Comparison of ENCODE assay signal across 1 cellular context in the genomic region with DNA sequence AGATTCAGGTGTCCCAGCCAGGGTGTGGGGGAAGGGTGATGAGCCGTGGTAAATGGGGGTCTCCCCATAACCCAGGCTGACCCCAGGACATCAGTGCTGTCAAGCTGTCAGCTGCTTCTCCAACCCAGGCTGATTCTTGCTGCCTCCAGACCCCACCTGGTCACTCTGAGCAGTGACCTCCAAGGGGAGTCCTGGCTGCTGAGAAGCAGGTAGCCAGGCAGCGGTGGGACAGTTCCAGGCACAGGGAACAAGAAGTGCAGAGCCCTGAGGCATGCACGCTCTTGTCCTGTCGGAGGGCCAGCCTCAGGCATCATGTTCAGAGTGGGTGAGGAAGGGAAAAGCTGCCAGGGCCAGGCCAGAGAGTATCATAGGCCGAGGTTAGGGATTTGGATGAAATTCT.
A peak's percentile ranks its signal among the peaks of the same experiment; 100 is the strongest.
TF ChIP-seq lines count a peak whose summit lies in the region.

No MANE protein-coding gene starts in this region.

TF ChIP-seq in K562, 482 proteins besides CTCF, POLR2A, EP300 and RAD21:
- TF ChIP-seq KDM5B (IDR thresholded peaks at IDR 0.05; ENCODE audit: insufficient replicate concordance, low read depth, low read length), result peak; percentile 4
- TF ChIP-seq, protein P1, sequence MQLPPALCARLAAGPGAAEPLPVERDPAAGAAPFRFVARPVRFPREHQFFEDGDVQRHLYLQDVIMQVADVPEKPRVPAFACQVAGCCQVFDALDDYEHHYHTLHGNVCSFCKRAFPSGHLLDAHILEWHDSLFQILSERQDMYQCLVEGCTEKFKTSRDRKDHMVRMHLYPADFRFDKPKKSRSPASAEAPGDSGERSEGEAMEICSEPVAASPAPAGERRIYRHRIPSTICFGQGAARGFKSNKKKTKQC (CRISPR knock-in tag; IDR thresholded peaks at IDR 0.05), result 0 out of 2 replicates have a peak, but pooled peaks have one; percentile 58
- TF ChIP-seq SMARCE1 (IDR thresholded peaks at IDR 0.05), result no peak
- no peak for TF ChIP-seq TEAD1 (CRISPR knock-in tag; IDR thresholded peaks at IDR 0.05)
- TF ChIP-seq CBFA2T3 (IDR thresholded peaks at IDR 0.05), result no peak
TF ChIP-seq in K562: peak in this region for 2.
